9 cellular contexts compared by ENCODE assay signal in the genomic region with DNA sequence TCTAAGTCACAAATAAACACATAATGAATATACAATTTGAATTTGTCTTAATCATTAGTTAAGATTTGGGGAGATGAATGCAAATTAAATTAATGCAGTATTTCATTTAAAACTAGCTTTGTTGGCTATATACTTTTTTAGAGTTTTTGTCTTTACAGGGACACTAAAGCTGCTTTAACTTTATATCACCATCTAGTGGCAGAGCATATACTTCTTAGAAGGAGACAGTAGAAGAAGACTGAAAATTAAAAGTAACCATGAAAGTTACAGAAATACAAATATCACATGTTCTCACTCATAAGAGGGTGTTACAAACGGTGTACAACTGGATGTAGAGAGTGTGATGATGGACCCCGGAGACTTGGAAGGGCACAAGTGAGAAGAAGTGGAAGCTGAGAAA.
A peak's percentile ranks its signal among the peaks of the same experiment; 100 is the strongest.
DNase-seq lines count a peak whose midpoint lies in the region; ATAC-seq and TF ChIP-seq lines count a peak whose summit lies in the region.
"Had no signal": no experiment of that assay in that cellular context is flagged by ENCODE, and none has a peak within 500 bp of the region (broad histone marks: within the 10 kb centered on the region; RNA-seq: fewer than 3 reads in every experiment).

No MANE protein-coding gene starts in this region.

- no peak overlapping the region for H3K4me3 ChIP-seq in body of pancreas

- no peaks in the 10 kb centered on the region for H3K4me1 ChIP-seq in body of pancreas

- no peaks in the 10 kb centered on the region for H3K36me3 Mint-ChIP-seq in activated CD4-positive, alpha-beta T cell treated with anti-CD3 and anti-CD28 coated beads, Interleukin-2, amount 10 ng/mL, durations not matched to agents 24 days and 14 days (ENCODE audit: low read depth)

- H3K27ac Mint-ChIP-seq in activated CD4-positive, alpha-beta T cell treated with anti-CD3 and anti-CD28 coated beads, Interleukin-2, amount 10 ng/mL, durations not matched to agents 24 days and 14 days = no peak overlapping the region
- H3K27ac Mint-ChIP-seq: activated B cell treated with CpG ODN at 0.5 μM for 24 hours had no signal

- ATAC-seq in GM18520 (IDR thresholded peaks at IDR 0.05; ENCODE audit: unreplicated experiment) (peak; percentile 41), body of pancreas (no peak)

- DNase-seq in ACHN = peak; percentile 17
- DNase-seq in NCI-H1694 (lab: John Stamatoyannopoulos, UW) = peak; percentile 13
- peak; percentile 40 for DNase-seq in dedifferentiated amniotic fluid mesenchymal stem cell (ENCODE audit: extremely low spot score)
- DNase-seq in body of pancreas = no peak
- DNase-seq in activated CD4-positive, alpha-beta T cell treated with anti-CD3 and anti-CD28 coated beads, Interleukin-2, amount 10 ng/mL, durations not matched to agents 24 days and 14 days = no peak
- no peak for DNase-seq in T-helper 9 cell
- DNase-seq in NCI-H82 treated with DMSO at 0.1 percent for 48 hours (lab: John Stamatoyannopoulos, UW; ENCODE audit: unreplicated experiment) = no peak
- DNase-seq: activated B cell treated with CpG ODN at 0.5 μM for 24 hours had no signal

- intact Hi-C loops in body of pancreas (cut with DNase I) = no loop called here
- intact Hi-C loops in activated CD4-positive, alpha-beta T cell treated with anti-CD3 and anti-CD28 coated beads, Interleukin-2, amount 10 ng/mL, durations not matched to agents 24 days and 14 days (cut with micrococcal nuclease) = no loop called here

- H3K27me3 Mint-ChIP-seq in activated CD4-positive, alpha-beta T cell treated with anti-CD3 and anti-CD28 coated beads, Interleukin-2, amount 10 ng/mL, durations not matched to agents 24 days and 14 days = no peaks in the 10 kb centered on the region
- H3K27me3 Mint-ChIP-seq: activated B cell treated with CpG ODN at 0.5 μM for 24 hours had no signal

- H3K9me3 Mint-ChIP-seq in activated CD4-positive, alpha-beta T cell treated with anti-CD3 and anti-CD28 coated beads, Interleukin-2, amount 10 ng/mL, durations not matched to agents 24 days and 14 days = no peaks in the 10 kb centered on the region
- H3K9me3 Mint-ChIP-seq: activated B cell treated with CpG ODN at 0.5 μM for 24 hours had no signal

- H3K36me3 ChIP-seq in body of pancreas (replicated peaks in 1 of 2; ENCODE audit: insufficient read depth in 1 of 2, low read depth in 2 of 2) = no peaks in the 10 kb centered on the region

- peak in 1 of 7 experiments; percentile 4 for TF ChIP-seq CTCF in body of pancreas (IDR thresholded peaks at IDR 0.05)

- no peak for TF ChIP-seq POLR2A in body of pancreas (IDR thresholded peaks at IDR 0.05)

- H3K4me1 Mint-ChIP-seq in activated CD4-positive, alpha-beta T cell treated with anti-CD3 and anti-CD28 coated beads, Interleukin-2, amount 10 ng/mL, durations not matched to agents 24 days and 14 days = no peaks in the 10 kb centered on the region

- WGBS in body of pancreas, 2 donors = 42 to 56% methylated on average over 2 of the region's 2 CpGs

- no peaks in the 10 kb centered on the region for H3K27me3 ChIP-seq in body of pancreas

- H3K27ac ChIP-seq in body of pancreas = no peak overlapping the region

- H3K4me3 Mint-ChIP-seq in activated CD4-positive, alpha-beta T cell treated with anti-CD3 and anti-CD28 coated beads, Interleukin-2, amount 10 ng/mL, durations not matched to agents 24 days and 14 days = no peak overlapping the region
- H3K4me3 Mint-ChIP-seq: activated B cell treated with CpG ODN at 0.5 μM for 24 hours had no signal

- in situ Hi-C loops in ACHN (cut with HindIII; ENCODE audit: low pct_ligation_motif_present, low pct_unique_long_range_greater_than_20kb, low sequenced_read_pairs) = no loop called here

- H3K9me3 ChIP-seq in body of pancreas = no peaks in the 10 kb centered on the region

Comparison
In these comparisons a context has a peak if more than half of its experiments do, and no peak if none do; other contexts are left out.
1. DNase-seq: peak in ACHN (single experiment), NCI-H1694 (single experiment) and dedifferentiated amniotic fluid mesenchymal stem cell (single experiment); none in body of pancreas (0 of 4), activated CD4-positive, alpha-beta T cell treated with anti-CD3 and anti-CD28 coated beads, Interleukin-2, amount 10 ng/mL, durations not matched to agents 24 days and 14 days (single experiment), T-helper 9 cell (single experiment) and NCI-H82 treated with DMSO at 0.1 percent for 48 hours (single experiment).